Comparison of ENCODE assay signal across 24 cellular contexts in the genomic region with DNA sequence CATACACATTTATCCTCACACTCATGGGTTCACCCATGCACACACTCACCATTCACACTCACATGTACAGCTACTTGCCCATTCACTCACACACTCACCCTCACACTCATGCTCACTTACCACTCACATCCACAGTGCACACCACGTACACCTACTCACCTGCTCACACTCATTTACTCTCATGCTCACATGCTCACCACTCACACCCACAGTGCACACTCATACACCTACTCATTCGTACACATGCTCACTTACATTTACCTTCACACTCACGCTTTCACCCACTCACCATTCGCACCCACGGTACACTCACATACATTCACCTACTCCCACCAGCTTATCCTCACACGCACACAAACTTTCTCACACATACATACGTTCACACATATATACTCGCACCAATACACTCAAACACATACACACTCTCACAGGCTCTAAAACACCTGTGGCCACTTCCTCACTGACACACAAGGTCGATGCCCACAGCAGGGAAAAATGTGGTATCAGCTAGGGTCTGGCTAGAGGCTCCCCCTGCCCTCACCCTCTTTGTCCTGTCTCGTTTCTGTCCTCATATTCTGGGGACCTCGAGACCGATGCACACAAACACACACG.
"Had no signal": no experiment of that assay in that cellular context is flagged by ENCODE, and none has a peak within 500 bp of the region (broad histone marks: within the 10 kb centered on the region; RNA-seq: fewer than 3 reads in every experiment).

No MANE protein-coding gene starts in this region.

- H3K27ac ChIP-seq: epithelial cell of prostate, gastrocnemius medialis, hepatocyte, neutrophil, prostate gland, skin epidermis, spleen, testis, tibial artery had no signal

- H3K4me3 ChIP-seq: gastrocnemius medialis, hepatocyte, lung, prostate gland, skin epidermis, spleen, testis, tibial artery had no signal

- DNase-seq: effector CD8-positive, alpha-beta T cell; endodermal cell; foreskin fibroblast; gastrocnemius medialis; head of caudate nucleus; kidney; natural killer cell; right cardiac atrium; spleen; stimulated activated CD4-positive, alpha-beta T cell treated with anti-CD3 and anti-CD28 coated beads, Interleukin-4, amount 100 ng/mL, for 4 hours; stimulated activated naive CD8-positive, alpha-beta T cell treated with anti-CD3 and anti-CD28 coated beads, Interleukin-15, Interleukin-2, amounts not matched to agents 100 U/mL and 50 U/mL, for 24 hours; substantia nigra; testis; tibial artery had no signal

- H3K27me3 ChIP-seq: gastrocnemius medialis, hepatocyte, neutrophil, spleen, testis, tibial artery had no signal

- FAIRE-seq: colon, kidney had no signal

- H3K9me3 ChIP-seq: gastrocnemius medialis, neutrophil, prostate gland, spleen, testis, tibial artery had no signal

- ATAC-seq: esophagus mucosa; gastrocnemius medialis; left lobe of liver; right cardiac atrium; stimulated activated memory B cell treated with anti-CD40 and anti-IgM and Interleukin-4, amounts not matched to agents 10 μg/mL and 1 μg/mL and 100 μg/mL, for 72 hours; stimulated activated naive CD8-positive, alpha-beta T cell treated with anti-CD3 and anti-CD28 coated beads, Interleukin-15, Interleukin-2, amounts not matched to agents 100 U/mL and 50 U/mL, for 24 hours had no signal

- H2AFZ ChIP-seq: hepatocyte had no signal

- H3K4me1 ChIP-seq: gastrocnemius medialis, prostate gland, spleen, testis had no signal

- H3K36me3 ChIP-seq: gastrocnemius medialis, prostate gland had no signal

- H3K79me2 ChIP-seq: hepatocyte had no signal

- H3K4me2 ChIP-seq: hepatocyte had no signal
